ENCODE assay signal across 8 cellular contexts in the genomic region with DNA sequence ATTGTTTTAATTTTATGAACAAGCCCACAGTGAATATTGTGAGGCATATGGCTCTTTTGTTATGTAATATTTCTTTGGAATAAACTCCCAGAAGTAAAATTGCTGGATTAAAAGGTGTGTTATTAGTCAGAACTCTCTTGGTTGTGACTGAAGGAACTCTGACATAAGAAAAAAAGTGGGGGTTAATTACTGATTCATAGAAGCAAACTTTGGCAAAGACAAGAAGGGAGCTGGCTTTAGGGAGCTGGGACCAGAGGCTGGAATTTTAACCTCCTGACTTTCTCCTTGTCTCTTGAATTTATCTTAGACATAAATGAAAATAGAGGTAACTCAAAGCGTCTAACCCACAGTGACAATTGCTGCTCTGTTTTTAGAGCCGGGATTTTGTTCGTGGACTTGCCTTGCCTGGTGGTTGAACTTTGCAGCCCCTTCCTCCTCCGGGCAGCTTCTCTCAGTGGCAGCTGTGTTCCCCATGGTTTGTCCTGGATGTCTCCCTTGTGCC. TPM values are rescaled to one million over a fixed set of nuclear protein-coding genes. Genes with fewer than 3 reads are reported as not detected.
DNase-seq lines count a peak whose midpoint lies in the region; ATAC-seq lines count a peak whose summit lies in the region.

No MANE protein-coding gene starts in this region.

- no peaks in the 10 kb centered on the region for H3K9me3 ChIP-seq in iPS DF 6.9 (ENCODE audit: control insufficient read depth, insufficient read depth, low read length)

- H3K9me3 Mint-ChIP-seq in activated naive CD4-positive, alpha-beta T cell treated with anti-CD3 and anti-CD28 coated beads, Interleukin-2, amount 10 ng/mL, durations not matched to agents 7 days and 5 days: no peaks in the 10 kb centered on the region
- no peaks in the 10 kb centered on the region for H3K9me3 Mint-ChIP-seq in activated CD4-positive, alpha-beta memory T cell treated with anti-CD3 and anti-CD28 coated beads, Interleukin-2, amount 10 ng/mL, durations not matched to agents 7 days and 5 days
- no peaks in the 10 kb centered on the region for H3K9me3 Mint-ChIP-seq in stimulated activated memory B cell treated with anti-CD40 and anti-IgM and Interleukin-4, amounts not matched to agents 10 μg/mL and 1 μg/mL and 100 μg/mL, for 72 hours

- H3K4me1 ChIP-seq in iPS DF 6.9 (ENCODE audit: control insufficient read depth, insufficient read depth, low read length): no peaks in the 10 kb centered on the region

- POLR2A ChIA-PET in activated CD4-positive, alpha-beta memory T cell treated with anti-CD3 and anti-CD28 coated beads, Interleukin-2, amount 10 ng/mL, durations not matched to agents 7 days and 5 days (lab: Charles Lee): interaction anchor here (0.8 to 2.3 kb wide), 7 partner anchors 11 to 773 kb away, joined by 3 to 60 read pairs (median 4); a partner anchor contains a TSS

- ATAC-seq in stimulated activated memory B cell treated with anti-CD40 and anti-IgM and Interleukin-4, amounts not matched to agents 10 μg/mL and 1 μg/mL and 100 μg/mL, for 72 hours: no peak
- ATAC-seq in HG02642 (IDR thresholded peaks at IDR 0.05; ENCODE audit: poor library complexity, unreplicated experiment): no peak

- peaks cover 53% of the 10 kb centered on the region for H3K27me3 Mint-ChIP-seq in activated naive CD4-positive, alpha-beta T cell treated with anti-CD3 and anti-CD28 coated beads, Interleukin-2, amount 10 ng/mL, durations not matched to agents 7 days and 5 days
- peaks cover 24% of the 10 kb centered on the region for H3K27me3 Mint-ChIP-seq in activated CD4-positive, alpha-beta memory T cell treated with anti-CD3 and anti-CD28 coated beads, Interleukin-2, amount 10 ng/mL, durations not matched to agents 7 days and 5 days
- no peaks in the 10 kb centered on the region for H3K27me3 Mint-ChIP-seq in stimulated activated memory B cell treated with anti-CD40 and anti-IgM and Interleukin-4, amounts not matched to agents 10 μg/mL and 1 μg/mL and 100 μg/mL, for 72 hours

- H3K4me3 Mint-ChIP-seq in activated naive CD4-positive, alpha-beta T cell treated with anti-CD3 and anti-CD28 coated beads, Interleukin-2, amount 10 ng/mL, durations not matched to agents 7 days and 5 days: peak overlapping the region; percentile 69
- H3K4me3 Mint-ChIP-seq in activated CD4-positive, alpha-beta memory T cell treated with anti-CD3 and anti-CD28 coated beads, Interleukin-2, amount 10 ng/mL, durations not matched to agents 7 days and 5 days: peak overlapping the region; percentile 62
- peak overlapping the region; percentile 89 for H3K4me3 Mint-ChIP-seq in stimulated activated memory B cell treated with anti-CD40 and anti-IgM and Interleukin-4, amounts not matched to agents 10 μg/mL and 1 μg/mL and 100 μg/mL, for 72 hours

- no peaks in the 10 kb centered on the region for H3K36me3 ChIP-seq in iPS DF 6.9 (ENCODE audit: control insufficient read depth, insufficient read depth, low read length)

- H3K4me1 Mint-ChIP-seq in activated naive CD4-positive, alpha-beta T cell treated with anti-CD3 and anti-CD28 coated beads, Interleukin-2, amount 10 ng/mL, durations not matched to agents 7 days and 5 days: peaks cover 22% of the 10 kb centered on the region
- peaks cover 19% of the 10 kb centered on the region for H3K4me1 Mint-ChIP-seq in activated CD4-positive, alpha-beta memory T cell treated with anti-CD3 and anti-CD28 coated beads, Interleukin-2, amount 10 ng/mL, durations not matched to agents 7 days and 5 days
- peaks cover 80% of the 10 kb centered on the region for H3K4me1 Mint-ChIP-seq in stimulated activated memory B cell treated with anti-CD40 and anti-IgM and Interleukin-4, amounts not matched to agents 10 μg/mL and 1 μg/mL and 100 μg/mL, for 72 hours

- H3K27ac Mint-ChIP-seq in activated naive CD4-positive, alpha-beta T cell treated with anti-CD3 and anti-CD28 coated beads, Interleukin-2, amount 10 ng/mL, durations not matched to agents 7 days and 5 days: peak overlapping the region; percentile 76
- H3K27ac Mint-ChIP-seq in activated CD4-positive, alpha-beta memory T cell treated with anti-CD3 and anti-CD28 coated beads, Interleukin-2, amount 10 ng/mL, durations not matched to agents 7 days and 5 days: peak overlapping the region; percentile 73
- peak overlapping the region; percentile 90 for H3K27ac Mint-ChIP-seq in stimulated activated memory B cell treated with anti-CD40 and anti-IgM and Interleukin-4, amounts not matched to agents 10 μg/mL and 1 μg/mL and 100 μg/mL, for 72 hours

- peak overlapping the region; percentile 50; the same call in 1 of the 2 replicates for H3K4me3 ChIP-seq in iPS DF 6.9 (ENCODE audit: low read length)

- no CpG with 5 or more reads among the region's 4 CpGs for WGBS in iPS DF 6.9 (ENCODE audit: insufficient coverage, insufficient read length)

- peaks cover 2% of the 10 kb centered on the region for H3K36me3 Mint-ChIP-seq in activated naive CD4-positive, alpha-beta T cell treated with anti-CD3 and anti-CD28 coated beads, Interleukin-2, amount 10 ng/mL, durations not matched to agents 7 days and 5 days
- H3K36me3 Mint-ChIP-seq in activated CD4-positive, alpha-beta memory T cell treated with anti-CD3 and anti-CD28 coated beads, Interleukin-2, amount 10 ng/mL, durations not matched to agents 7 days and 5 days (ENCODE audit: low read depth): no peaks in the 10 kb centered on the region
- peaks cover 7% of the 10 kb centered on the region for H3K36me3 Mint-ChIP-seq in stimulated activated memory B cell treated with anti-CD40 and anti-IgM and Interleukin-4, amounts not matched to agents 10 μg/mL and 1 μg/mL and 100 μg/mL, for 72 hours

- H3K27me3 ChIP-seq in iPS DF 6.9 (ENCODE audit: control insufficient read depth, insufficient read depth, low read length): no peaks in the 10 kb centered on the region

- H3K27ac ChIP-seq in iPS DF 6.9 (ENCODE audit: low read length): no peak overlapping the region

- CTCF ChIA-PET in activated naive CD4-positive, alpha-beta T cell treated with anti-CD3 and anti-CD28 coated beads, Interleukin-2, amount 10 ng/mL, durations not matched to agents 7 days and 5 days (lab: Charles Lee): interaction anchor here (1.1 to 1.3 kb wide), 2 partner anchors 29 to 237 kb away, joined by 3 read pairs; a partner anchor contains a TSS
- CTCF ChIA-PET in activated CD4-positive, alpha-beta memory T cell treated with anti-CD3 and anti-CD28 coated beads, Interleukin-2, amount 10 ng/mL, durations not matched to agents 7 days and 5 days (lab: Charles Lee): interaction anchor here (1.0 to 2.2 kb wide), 4 partner anchors 17 to 81 kb away, joined by 3 to 7 read pairs (median 4); a partner anchor contains a TSS

- no peak for DNase-seq in activated naive CD4-positive, alpha-beta T cell treated with anti-CD3 and anti-CD28 coated beads, Interleukin-2, amount 10 ng/mL, durations not matched to agents 7 days and 5 days
- no peak for DNase-seq in activated naive CD4-positive, alpha-beta T cell (lab: John Stamatoyannopoulos, UW)
- DNase-seq in activated CD4-positive, alpha-beta memory T cell treated with anti-CD3 and anti-CD28 coated beads, Interleukin-2, amount 10 ng/mL, durations not matched to agents 7 days and 5 days: no peak
- DNase-seq in iPS DF 6.9 (ENCODE audit: low read depth, low spot score): no peak
- DNase-seq in activated effector memory CD4-positive, alpha-beta T cell treated with Interleukin-2 at 50 U/mL for 16 hours: no peak
- DNase-seq in stimulated activated CD4-positive, alpha-beta T cell treated with anti-CD3 and anti-CD28 coated beads, Interleukin-2, amount 100 ng/mL, for 48 hours: no peak

RNA-seq across cellular contexts. Expression of a gene that starts 27.9 kb away (rescaled TPM):
- 1 to 10 TPM; 3.7 to 4.5 TPM for total RNA-seq in activated CD4-positive, alpha-beta memory T cell treated with anti-CD3 and anti-CD28 coated beads, Interleukin-2, amount 10 ng/mL, durations not matched to agents 7 days and 5 days
